Comparison of ENCODE assay signal across 7 cellular contexts in genomic region chr16:33933039-33933438, GRCh38.
A peak's percentile ranks its signal among the peaks of the same experiment; 100 is the strongest.
DNase-seq lines count a peak whose midpoint lies in the region; ATAC-seq, FAIRE-seq and TF ChIP-seq lines count a peak whose summit lies in the region.
"Not testable (repeated sequence)": the region's sequence is repeated elsewhere in the genome, so short reads cannot be mapped to it uniquely, and the experiment has no call there.

No MANE protein-coding gene starts in this region.

- intact Hi-C loops in Right ventricle myocardium inferior (cut with DNase I); aorta (cut with DNase I): not testable (repeated sequence)

- H3K9me3 ChIP-seq in MG63; keratinocyte (ENCODE audit: control insufficient read depth, low read depth, low read length); aorta (ENCODE audit: control insufficient read depth, low read length): not testable (repeated sequence)

- not testable (repeated sequence) for H3K79me2 ChIP-seq in keratinocyte (ENCODE audit: control insufficient read depth, insufficient read depth, low read length)

- not testable (repeated sequence) for H3K4me3 ChIP-seq in MG63; bronchial epithelial cell (ENCODE audit: low read depth, low read length); keratinocyte (ENCODE audit: control insufficient read depth in 2 of 3, extremely low read depth in 1 of 3, insufficient read depth in 2 of 3, low read depth in 1 of 3, low read length in 3 of 3); aorta (ENCODE audit: low read length in 2 of 2)

- dilution Hi-C loops in keratinocyte (cut with MboI; ENCODE audit: extremely low pct_ligation_motif_present, low sequenced_read_pairs): not testable (repeated sequence)

- not testable (repeated sequence) for DNase-seq in H54 (ENCODE audit: insufficient read length, low spot score); bronchial epithelial cell (ENCODE audit: low read depth); keratinocyte (ENCODE audit: low read depth, low spot score); aorta
- DNase-seq in MG63 (peak; percentile 68), Right ventricle myocardium inferior (ENCODE audit: missing footprints) (peak; percentile 17)

- not testable (repeated sequence) for H2AFZ ChIP-seq in keratinocyte (ENCODE audit: control insufficient read depth, low read length)

- not testable (repeated sequence) for H3K27ac ChIP-seq in keratinocyte (ENCODE audit: control insufficient read depth, insufficient read depth, low read length); aorta (ENCODE audit: low read depth in 1 of 2, low read length in 2 of 2)

- not testable (repeated sequence) for H3K27me3 ChIP-seq in MG63; bronchial epithelial cell (ENCODE audit: control insufficient read depth, insufficient read depth, low read length); keratinocyte (ENCODE audit: control insufficient read depth, extremely low read depth, insufficient read depth, low read length); aorta (ENCODE audit: control insufficient read depth in 1 of 2, insufficient read depth in 2 of 2, low read length in 1 of 2)

- H3K9me1 ChIP-seq in keratinocyte (ENCODE audit: control insufficient read depth, extremely low read depth, insufficient read depth, low read length): not testable (repeated sequence)

- not testable (repeated sequence) for TF ChIP-seq POLR2A in H54 (IDR thresholded peaks at IDR 0.05; ENCODE audit: low read depth, low read length)

- not testable (repeated sequence) for TF ChIP-seq CTCF in bronchial epithelial cell (IDR thresholded peaks at IDR 0.05; ENCODE audit: insufficient read depth, low read length, severe bottlenecking); keratinocyte (optimal IDR thresholded peaks at IDR 0.05 in 1 of 3, IDR thresholded peaks at IDR 0.05 in 1 of 3, conservative IDR thresholded peaks at IDR 0.05 in 1 of 3; ENCODE audit: extremely low read depth in 1 of 3, insufficient read depth in 2 of 3, low read length in 3 of 3)

- H3K36me3 ChIP-seq in MG63; bronchial epithelial cell (ENCODE audit: control insufficient read depth, insufficient read depth, low read length); keratinocyte (ENCODE audit: control insufficient read depth in 2 of 2, extremely low read depth in 1 of 2, insufficient read depth in 2 of 2, low read length in 2 of 2); aorta (ENCODE audit: control insufficient read depth in 1 of 2, insufficient read depth in 2 of 2, low read length in 1 of 2): not testable (repeated sequence)

- ATAC-seq in esophagus mucosa (peak; percentile 69), aorta (ENCODE audit: low FRiP score) (peak; percentile 7)
- ATAC-seq in Right ventricle myocardium inferior: not testable (repeated sequence)

- not testable (repeated sequence) for H3K4me1 ChIP-seq in keratinocyte (ENCODE audit: control insufficient read depth, extremely low read depth, insufficient read depth, low read length); aorta (ENCODE audit: control insufficient read depth in 1 of 2, insufficient read depth in 2 of 2, low read length in 2 of 2)

- 71 to 84% methylated on average over 3 to 5 of the region's 6 CpGs for WGBS in aorta, 2 donors

- not testable (repeated sequence) for H4K20me1 ChIP-seq in keratinocyte (ENCODE audit: control insufficient read depth, extremely low read depth, insufficient read depth, low read length)

- not testable (repeated sequence) for H3K9ac ChIP-seq in keratinocyte (ENCODE audit: control insufficient read depth, extremely low read depth, insufficient read depth, low read length)

- H3K4me2 ChIP-seq in keratinocyte (ENCODE audit: control insufficient read depth, extremely low read depth, insufficient read depth, low read depth, low read length): not testable (repeated sequence)

- peak; percentile 64 for FAIRE-seq in H54 (lab: Jason Lieb, UNC)
- peak; percentile 47 for FAIRE-seq in bronchial epithelial cell (lab: Jason Lieb, UNC)
- FAIRE-seq in keratinocyte (lab: Jason Lieb, UNC): peak; percentile 48
